Comparison of ENCODE assay signal across 15 cellular contexts in genomic region chr3:151198849-151199248, GRCh38. TPM values are rescaled to one million over a fixed set of nuclear protein-coding genes. Genes with fewer than 3 reads are reported as not detected.
DNase-seq lines count a peak whose midpoint lies in the region; ATAC-seq and TF ChIP-seq lines count a peak whose summit lies in the region.
"Had no signal": no experiment of that assay in that cellular context is flagged by ENCODE, and none has a peak within 500 bp of the region (broad histone marks: within the 10 kb centered on the region; RNA-seq: fewer than 3 reads in every experiment).

No MANE protein-coding gene starts in this region.

- ATAC-seq in stimulated activated naive CD8-positive, alpha-beta T cell treated with anti-CD3 and anti-CD28 coated beads, Interleukin-15, Interleukin-2, amounts not matched to agents 100 U/mL and 50 U/mL, for 24 hours: no peak
- no peak for ATAC-seq in T-cell (replicated peaks in 1 of 4)
- no peak for ATAC-seq in effector memory CD8-positive, alpha-beta T cell (replicated peaks)
- ATAC-seq: right cardiac atrium had no signal

- TF ChIP-seq EP300 in esophagus muscularis mucosa (IDR thresholded peaks at IDR 0.05) (no peak), ovary (IDR thresholded peaks at IDR 0.05) (no peak)

- POLR2A ChIA-PET in T-cell (lab: Charles Lee): interaction anchor here in 1 of 2 donors (0.6 kb wide), 1 partner anchor 61 kb away, joined by 3 read pairs; no protein-coding TSS in a partner anchor

- TF ChIP-seq CTCF in esophagus muscularis mucosa (IDR thresholded peaks at IDR 0.05): no peak
- TF ChIP-seq CTCF in ovary (IDR thresholded peaks at IDR 0.05): no peak

- H3K9me3 Mint-ChIP-seq in stimulated activated naive CD8-positive, alpha-beta T cell treated with anti-CD3 and anti-CD28 coated beads, Interleukin-15, Interleukin-2, amounts not matched to agents 100 ng/mL and 50 ng/mL, for 24 hours: peaks cover 4% of the 10 kb centered on the region
- H3K9me3 Mint-ChIP-seq in T-cell: peaks cover 0 to 2% (median 0%) of the 10 kb centered on the region in 3 donors
- no peaks in the 10 kb centered on the region for H3K9me3 Mint-ChIP-seq in effector memory CD8-positive, alpha-beta T cell
- H3K9me3 Mint-ChIP-seq: stimulated activated naive B cell treated with anti-CD40 and anti-IgM and Interleukin-4, amounts not matched to agents 10 μg/mL and 1 μg/mL and 100 μg/mL, for 72 hours had no signal

- no peak for DNase-seq in stimulated activated naive CD8-positive, alpha-beta T cell treated with anti-CD3 and anti-CD28 coated beads, Interleukin-15, Interleukin-2, amounts not matched to agents 100 U/mL and 50 U/mL, for 24 hours
- DNase-seq in T-cell (no peak), iPS-NIHi7 (ENCODE audit: extremely low spot score) (no peak), esophagus muscularis mucosa (ENCODE audit: extremely low spot score) (no peak), ovary (no peak)
- no peak for DNase-seq in effector memory CD8-positive, alpha-beta T cell
- DNase-seq: activated CD4-positive, alpha-beta T cell treated with anti-CD3 and anti-CD28 coated beads for 4 hours; NCI-H1436; occipital lobe; right cardiac atrium; stimulated activated CD4-positive, alpha-beta T cell treated with anti-CD3 and anti-CD28 coated beads, Interleukin-15, amount 100 ng/mL, for 24 hours; stimulated activated naive B cell treated with anti-CD40 and anti-IgM and Interleukin-4, amounts not matched to agents 10 μg/mL and 1 μg/mL and 100 μg/mL, for 72 hours; tibial artery had no signal

- no peaks in the 10 kb centered on the region for H3K9me3 ChIP-seq in esophagus muscularis mucosa
- H3K9me3 ChIP-seq in ovary: no peaks in the 10 kb centered on the region
- H3K9me3 ChIP-seq: tibial artery had no signal

- H3K27me3 Mint-ChIP-seq in stimulated activated naive CD8-positive, alpha-beta T cell treated with anti-CD3 and anti-CD28 coated beads, Interleukin-15, Interleukin-2, amounts not matched to agents 100 ng/mL and 50 ng/mL, for 24 hours: peaks cover 4% of the 10 kb centered on the region
- H3K27me3 Mint-ChIP-seq in T-cell: no peaks in the 10 kb centered on the region
- H3K27me3 Mint-ChIP-seq in effector memory CD8-positive, alpha-beta T cell: no peaks in the 10 kb centered on the region
- H3K27me3 Mint-ChIP-seq: stimulated activated naive B cell treated with anti-CD40 and anti-IgM and Interleukin-4, amounts not matched to agents 10 μg/mL and 1 μg/mL and 100 μg/mL, for 72 hours had no signal

- no peak overlapping the region for H3K27ac ChIP-seq in esophagus muscularis mucosa (replicated peaks in 1 of 4)
- no peak overlapping the region for H3K27ac ChIP-seq in ovary
- H3K27ac ChIP-seq: tibial artery had no signal

- H3K36me3 Mint-ChIP-seq in stimulated activated naive CD8-positive, alpha-beta T cell treated with anti-CD3 and anti-CD28 coated beads, Interleukin-15, Interleukin-2, amounts not matched to agents 100 ng/mL and 50 ng/mL, for 24 hours (ENCODE audit: low read depth): peaks cover 61% of the 10 kb centered on the region
- H3K36me3 Mint-ChIP-seq in T-cell: peaks cover 28% of the 10 kb centered on the region
- H3K36me3 Mint-ChIP-seq in effector memory CD8-positive, alpha-beta T cell (ENCODE audit: insufficient read depth): peaks cover 43% of the 10 kb centered on the region

- H3K4me3 ChIP-seq in esophagus muscularis mucosa: no peak overlapping the region
- no peak overlapping the region for H3K4me3 ChIP-seq in ovary
- H3K4me3 ChIP-seq: tibial artery had no signal

- intact Hi-C loops in esophagus muscularis mucosa (cut with DNase I) (no loop called here), ovary (cut with DNase I) (no loop called here)

- TF ChIP-seq POLR2A in esophagus muscularis mucosa (IDR thresholded peaks at IDR 0.05; ENCODE audit: low read depth) (no peak), ovary (IDR thresholded peaks at IDR 0.05) (no peak)

- peak overlapping the region; percentile 95 for H3K27ac Mint-ChIP-seq in stimulated activated naive CD8-positive, alpha-beta T cell treated with anti-CD3 and anti-CD28 coated beads, Interleukin-15, Interleukin-2, amounts not matched to agents 100 ng/mL and 50 ng/mL, for 24 hours
- peak overlapping the region; percentile 99 for H3K27ac Mint-ChIP-seq in T-cell
- peak overlapping the region; percentile 96 to 97 for H3K27ac Mint-ChIP-seq in effector memory CD8-positive, alpha-beta T cell

- 96% methylated on average over 5 of the region's 5 CpGs for WGBS in esophagus muscularis mucosa
- WGBS in ovary, 3 donors: 92 to 98% (median 94%) methylated on average over 5 of the region's 5 CpGs

- H3K4me1 ChIP-seq in esophagus muscularis mucosa: no peaks in the 10 kb centered on the region
- H3K4me1 ChIP-seq in ovary (ENCODE audit: insufficient read depth): no peaks in the 10 kb centered on the region
- H3K4me1 ChIP-seq: tibial artery had no signal

- peaks cover 63% of the 10 kb centered on the region for H3K4me1 Mint-ChIP-seq in stimulated activated naive CD8-positive, alpha-beta T cell treated with anti-CD3 and anti-CD28 coated beads, Interleukin-15, Interleukin-2, amounts not matched to agents 100 ng/mL and 50 ng/mL, for 24 hours (ENCODE audit: low read depth)
- peaks cover 46 to 50% (median 49%) of the 10 kb centered on the region in 3 donors for H3K4me1 Mint-ChIP-seq in T-cell
- H3K4me1 Mint-ChIP-seq in effector memory CD8-positive, alpha-beta T cell (ENCODE audit: low read depth in 2 of 2): peaks cover 16 to 39% of the 10 kb centered on the region in 2 donors

- CTCF ChIA-PET in T-cell (lab: Charles Lee): interaction anchor here in 1 of 2 donors (1.5 kb wide), 1 partner anchor 16 kb away, joined by 3 read pairs; no protein-coding TSS in a partner anchor

- no peaks in the 10 kb centered on the region for H3K27me3 ChIP-seq in esophagus muscularis mucosa
- H3K27me3 ChIP-seq in ovary: no peaks in the 10 kb centered on the region
- H3K27me3 ChIP-seq: tibial artery had no signal

- H3K36me3 ChIP-seq in esophagus muscularis mucosa (no peaks in the 10 kb centered on the region), ovary (no peaks in the 10 kb centered on the region)
- H3K36me3 ChIP-seq: tibial artery had no signal

- H3K4me3 Mint-ChIP-seq in stimulated activated naive CD8-positive, alpha-beta T cell treated with anti-CD3 and anti-CD28 coated beads, Interleukin-15, Interleukin-2, amounts not matched to agents 100 ng/mL and 50 ng/mL, for 24 hours: peak overlapping the region; percentile 91
- H3K4me3 Mint-ChIP-seq in T-cell: peak overlapping the region; percentile 34 to 70 (median 70)
- peak overlapping the region; percentile 74 to 89 for H3K4me3 Mint-ChIP-seq in effector memory CD8-positive, alpha-beta T cell

RNA-seq across cellular contexts. Expression of gene GPR171, which starts 4.2 kb away (rescaled TPM):
- total RNA-seq in T-cell: 10 to 100 TPM; 23.2 to 67.2 (median 51.9) TPM
- 1 to 10 TPM in 2 of 4 donors, under 1 TPM in 2; 0.46 to 3.7 (median 1.3) TPM for total RNA-seq in esophagus muscularis mucosa
- 1 to 10 TPM in 1 of 7 donors, under 1 TPM in 3, not detected in 3; 0.46 to 1.4 (median 0.85) TPM for total RNA-seq in ovary
- polyA plus RNA-seq in ovary: 1 to 10 TPM in 1 of 2 donors, under 1 TPM in 1; 0.21 to 2.6 TPM
- total RNA-seq: MCF 10A, occipital lobe had no signal

Comparison
In these comparisons a context has a peak if more than half of its experiments do, and no peak if none do; other contexts are left out.
1. RNA of gene GPR171, which starts 4.2 kb away (total RNA-seq): 23.2 to 67.2 TPM in T-cell; 0.46 to 3.7 TPM in esophagus muscularis mucosa and 0.46 to 1.4 TPM in ovary; every median in the first group is over 4 times any median in the second.
2. Peak in every context shown above with its lines, with median percentiles within 50 percentile points of each other: H3K27ac Mint-ChIP-seq and H3K4me3 Mint-ChIP-seq.